Comparison of ENCODE assay signal across 1 cellular context in genomic region chr12:52992699-52993557, GRCh38.
A peak's percentile ranks its signal among the peaks of the same experiment; 100 is the strongest.
TF ChIP-seq lines count a peak whose summit lies in the region.

No MANE protein-coding gene starts in this region.

TF ChIP-seq in HepG2, 621 proteins besides CTCF, POLR2A, EP300 and RAD21 (continued from another document and continues in another):
- TF ChIP-seq CCAR2 (optimal IDR thresholded peaks at IDR 0.05; ENCODE audit: low read depth, low read length) (no peak), ZNF547 (CRISPR knock-in tag; IDR thresholded peaks at IDR 0.05) (no peak), IKZF5 (CRISPR knock-in tag; IDR thresholded peaks at IDR 0.05) (peak; percentile 35; the same call in 1 of the 2 replicates), ZNF670 (CRISPR knock-in tag; IDR thresholded peaks at IDR 0.05; ENCODE audit: borderline replicate concordance) (no peak), ZNF230 (CRISPR knock-in tag; IDR thresholded peaks at IDR 0.05) (no peak), RFX3 (CRISPR knock-in tag; IDR thresholded peaks at IDR 0.05) (no peak), KLF15 (CRISPR knock-in tag; IDR thresholded peaks at IDR 0.05; ENCODE audit: borderline replicate concordance) (no peak), ZNF432 (CRISPR knock-in tag; IDR thresholded peaks at IDR 0.05; ENCODE audit: borderline replicate concordance) (no peak), ZNF768 (CRISPR knock-in tag; IDR thresholded peaks at IDR 0.05) (no peak), RXRA (CRISPR knock-in tag; IDR thresholded peaks at IDR 0.05) (no peak), MXI1 (IDR thresholded peaks at IDR 0.05; ENCODE audit: borderline replicate concordance, low read depth, low read length) (peak; percentile 61; the same call in 1 of the 3 replicates), HIVEP1 (CRISPR knock-in tag; IDR thresholded peaks at IDR 0.05) (no peak), ZSCAN9 (CRISPR knock-in tag; IDR thresholded peaks at IDR 0.05; ENCODE audit: borderline replicate concordance) (no peak), IKZF4 (CRISPR knock-in tag; IDR thresholded peaks at IDR 0.05; ENCODE audit: borderline replicate concordance, low read depth, not compliant biosample characterization) (no peak), RFXANK (CRISPR knock-in tag; IDR thresholded peaks at IDR 0.05) (no peak), ZNF503 (CRISPR knock-in tag; IDR thresholded peaks at IDR 0.05) (no peak), MIXL1 (CRISPR knock-in tag; IDR thresholded peaks at IDR 0.05) (peak; percentile 21; the same call in 1 of the 2 replicates), RARA (CRISPR knock-in tag; IDR thresholded peaks at IDR 0.05) (peak; percentile 48), HOXD1 (CRISPR knock-in tag; IDR thresholded peaks at IDR 0.05) (no peak), MTF2 (CRISPR knock-in tag; IDR thresholded peaks at IDR 0.05; ENCODE audit: borderline replicate concordance) (no peak), ATF4 (CRISPR knock-in tag; IDR thresholded peaks at IDR 0.05) (no peak), ETV6 (CRISPR knock-in tag; conservative IDR thresholded peaks at IDR 0.05) (no peak), ZBTB34 (CRISPR knock-in tag; IDR thresholded peaks at IDR 0.05) (no peak), ZBTB42 (CRISPR knock-in tag; IDR thresholded peaks at IDR 0.05) (no peak), FOXP1 (IDR thresholded peaks at IDR 0.05) (no peak), FOXP1 (CRISPR knock-in tag; IDR thresholded peaks at IDR 0.05) (peak; percentile 20; the same call in 1 of the 2 replicates), EHMT2 (IDR thresholded peaks at IDR 0.05; ENCODE audit: borderline replicate concordance, low read depth, low read length) (peak; percentile 68; the same call in 1 of the 2 replicates), ZNF317 (CRISPR knock-in tag; IDR thresholded peaks at IDR 0.05) (no peak), RBM22 (optimal IDR thresholded peaks at IDR 0.05; ENCODE audit: low read length) (no peak), CEBPG (CRISPR knock-in tag; IDR thresholded peaks at IDR 0.05) (peak; percentile 6; the same call in 1 of the 2 replicates), NR2F2 (IDR thresholded peaks at IDR 0.05; ENCODE audit: borderline replicate concordance, low read depth) (peak; percentile 29; the same call in 1 of the 2 replicates), ZNF788 (CRISPR knock-in tag; IDR thresholded peaks at IDR 0.05; ENCODE audit: borderline replicate concordance) (peak; percentile 59; the same call in 1 of the 2 replicates), ZNF704 (CRISPR knock-in tag; IDR thresholded peaks at IDR 0.05; ENCODE audit: borderline replicate concordance) (no peak), REXO4 (CRISPR knock-in tag; IDR thresholded peaks at IDR 0.05; ENCODE audit: borderline replicate concordance) (no peak), PATZ1 (CRISPR knock-in tag; IDR thresholded peaks at IDR 0.05) (peak; percentile 36), SMARCC2 (IDR thresholded peaks at IDR 0.05) (no peak), ZNF891 (CRISPR knock-in tag; IDR thresholded peaks at IDR 0.05) (no peak), ZNF33B (CRISPR knock-in tag; IDR thresholded peaks at IDR 0.05) (no peak), MEF2D (CRISPR knock-in tag; IDR thresholded peaks at IDR 0.05) (no peak), ZNF292 (CRISPR knock-in tag; IDR thresholded peaks at IDR 0.05; ENCODE audit: borderline replicate concordance, low read depth) (no peak), KLF16 (CRISPR knock-in tag; IDR thresholded peaks at IDR 0.05) (no peak), ZNF569 (CRISPR knock-in tag; IDR thresholded peaks at IDR 0.05; ENCODE audit: borderline replicate concordance) (no peak), RBAK (CRISPR knock-in tag; IDR thresholded peaks at IDR 0.05) (no peak; the same call in 1 of the 2 replicates), DDIT3 (CRISPR knock-in tag; IDR thresholded peaks at IDR 0.05) (no peak), ZNF264 (CRISPR knock-in tag; IDR thresholded peaks at IDR 0.05) (no peak), NFYB (CRISPR knock-in tag; IDR thresholded peaks at IDR 0.05) (peak; percentile 14; the same call in 1 of the 2 replicates), E2F5 (CRISPR knock-in tag; conservative IDR thresholded peaks at IDR 0.05) (no peak), RFXAP (CRISPR knock-in tag; IDR thresholded peaks at IDR 0.05; ENCODE audit: borderline replicate concordance) (no peak), RNF2 (conservative IDR thresholded peaks at IDR 0.05; ENCODE audit: low read depth) (no peak), ZNF710 (CRISPR knock-in tag; IDR thresholded peaks at IDR 0.05; ENCODE audit: borderline replicate concordance) (no peak), SAP130 (CRISPR knock-in tag; IDR thresholded peaks at IDR 0.05; ENCODE audit: low read depth) (peak; percentile 83), CBX5 (CRISPR knock-in tag; IDR thresholded peaks at IDR 0.05; ENCODE audit: borderline replicate concordance) (no peak), THAP9 (CRISPR knock-in tag; IDR thresholded peaks at IDR 0.05; ENCODE audit: borderline replicate concordance) (no peak), ZNF567 (CRISPR knock-in tag; IDR thresholded peaks at IDR 0.05; ENCODE audit: borderline replicate concordance) (no peak), IKZF1 (IDR thresholded peaks at IDR 0.05) (no peak), KLF9 (CRISPR knock-in tag; IDR thresholded peaks at IDR 0.05; ENCODE audit: low read depth) (no peak), TBL1XR1 (IDR thresholded peaks at IDR 0.05; ENCODE audit: borderline replicate concordance, low read length, partially characterized antibody) (no peak), TRIM22 (IDR thresholded peaks at IDR 0.05) (no peak), FOSL2 (CRISPR knock-in tag; IDR thresholded peaks at IDR 0.05) (peak; percentile 94)
